In genomic region chr7:74013539-74014272, GRCh38 we compare ENCODE assay signal across 11 cellular contexts. TPM values are rescaled to one million over a fixed set of nuclear protein-coding genes. Genes with fewer than 3 reads are reported as not detected.
DNase-seq lines count a peak whose midpoint lies in the region; ATAC-seq, FAIRE-seq and TF ChIP-seq lines count a peak whose summit lies in the region.
"Had no signal": no experiment of that assay in that cellular context is flagged by ENCODE, and none has a peak within 500 bp of the region (broad histone marks: within the 10 kb centered on the region; RNA-seq: fewer than 3 reads in every experiment).

No MANE protein-coding gene starts in this region.

- H3K27ac Mint-ChIP-seq in neural progenitor cell: peak overlapping the region; percentile 85

- H3K9ac ChIP-seq in H1 (replicated peaks in 1 of 4; ENCODE audit: extremely low read depth in 1 of 4, low read depth in 3 of 4, low read length in 3 of 4) (no peak overlapping the region), neural progenitor cell (no peak overlapping the region)

- TF ChIP-seq EP300 in H1 (IDR thresholded peaks at IDR 0.05; ENCODE audit: borderline replicate concordance in 1 of 2, low read depth in 2 of 2, low read length in 2 of 2): no peak

- TF ChIP-seq CTCF in heart left ventricle (IDR thresholded peaks at IDR 0.05): no peak
- TF ChIP-seq CTCF in left ventricle myocardium inferior (IDR thresholded peaks at IDR 0.05; ENCODE audit: borderline replicate concordance): no peak
- TF ChIP-seq CTCF in H1 (IDR thresholded peaks at IDR 0.05; ENCODE audit: control extremely low read depth in 1 of 3, insufficient read depth in 1 of 3, low read depth in 1 of 3, low read length in 3 of 3): no peak
- no peak for TF ChIP-seq CTCF in neural progenitor cell (IDR thresholded peaks at IDR 0.05)

- H4K5ac ChIP-seq in H1 (ENCODE audit: insufficient read length, low read depth, low read length): no peak overlapping the region

- no peaks in the 10 kb centered on the region for H3K36me3 Mint-ChIP-seq in neural progenitor cell

- H3K9me3 Mint-ChIP-seq in neural progenitor cell: no peaks in the 10 kb centered on the region

- H3K27me3 Mint-ChIP-seq in neural progenitor cell (ENCODE audit: insufficient read depth, low read depth): peaks cover 12% of the 10 kb centered on the region

- POLR2A ChIA-PET in H1 (lab: Charles Lee; ENCODE audit: partially characterized antibody): interaction anchor here (0.5 to 0.7 kb wide), 2 partner anchors 12 to 77 kb away, joined by 3 read pairs; no protein-coding TSS in a partner anchor

- intact Hi-C loops in heart left ventricle (cut with DNase I) (no loop called here), left ventricle myocardium inferior (cut with micrococcal nuclease) (no loop called here)

- H3K9me3 ChIP-seq in heart left ventricle: no peaks in the 10 kb centered on the region
- no peaks in the 10 kb centered on the region for H3K9me3 ChIP-seq in left ventricle myocardium inferior (replicated peaks)
- no peaks in the 10 kb centered on the region for H3K9me3 ChIP-seq in H1 (ENCODE audit: insufficient read depth in 2 of 2, low read depth in 1 of 2, low read length in 1 of 2)
- no peaks in the 10 kb centered on the region for H3K9me3 ChIP-seq in neural progenitor cell (ENCODE audit: low read depth)
- H3K9me3 ChIP-seq: Caco-2 had no signal

- H2BK20ac ChIP-seq in H1 (ENCODE audit: low read length): no peak overlapping the region

- H3K18ac ChIP-seq in H1 (ENCODE audit: extremely low read depth, low read length): no peak overlapping the region

- H2BK120ac ChIP-seq in H1 (replicated peaks; ENCODE audit: low read depth, low read length): no peak overlapping the region

- H2AK5ac ChIP-seq in H1 (ENCODE audit: low read depth, low read length): no peak overlapping the region

- peak overlapping the region; percentile 20; the same call in 1 of the 2 replicates for H4K8ac ChIP-seq in H1 (ENCODE audit: extremely low read depth, insufficient read depth, low read length)

- no peak overlapping the region for H2BK5ac ChIP-seq in H1 (ENCODE audit: low read depth, low read length)

- H3F3A ChIP-seq in neural progenitor cell (ENCODE audit: low read depth): peaks cover under 1% of the 10 kb centered on the region

- no peak overlapping the region for H3K4me3 ChIP-seq in heart left ventricle
- H3K4me3 ChIP-seq in left ventricle myocardium inferior: no peak overlapping the region
- H3K4me3 ChIP-seq in H1 (ENCODE audit: extremely low read depth in 1 of 4, insufficient read depth in 2 of 4, low read depth in 3 of 4, low read length in 4 of 4): no peak overlapping the region
- H3K4me3 ChIP-seq in neural progenitor cell: no peak overlapping the region

- H3K27me3 ChIP-seq in heart left ventricle (no peaks in the 10 kb centered on the region), left ventricle myocardium inferior (ENCODE audit: low read depth) (peaks cover 3% of the 10 kb centered on the region), H1 (replicated peaks in 1 of 4; ENCODE audit: control insufficient read depth in 3 of 4, extremely low read depth in 1 of 4, insufficient read depth in 3 of 4, low read length in 3 of 4) (no peaks in the 10 kb centered on the region), neural progenitor cell (no peaks in the 10 kb centered on the region)

- H3K4ac ChIP-seq in H1 (replicated peaks; ENCODE audit: insufficient read length, low read depth, low read length): no peak overlapping the region

- TF ChIP-seq RAD21 in H1 (IDR thresholded peaks at IDR 0.05 in 1 of 2, conservative IDR thresholded peaks at IDR 0.05 in 1 of 2; ENCODE audit: low read depth in 2 of 2, low read length in 2 of 2): no peak

- H3K36me3 ChIP-seq in heart left ventricle (no peaks in the 10 kb centered on the region), left ventricle myocardium inferior (no peaks in the 10 kb centered on the region), H1 (ENCODE audit: control insufficient read depth in 2 of 4, insufficient read depth in 4 of 4, low read length in 3 of 4) (no peaks in the 10 kb centered on the region), neural progenitor cell (no peaks in the 10 kb centered on the region)

- no peak overlapping the region for H3K4me2 ChIP-seq in H1 (ENCODE audit: insufficient read depth in 1 of 2, low read depth in 2 of 2, low read length in 2 of 2)
- peak overlapping the region; percentile 22 for H3K4me2 ChIP-seq in neural progenitor cell

- H3K4me1 Mint-ChIP-seq in neural progenitor cell: peaks cover 16% of the 10 kb centered on the region

- no peaks in the 10 kb centered on the region for H3K79me1 ChIP-seq in H1 (ENCODE audit: low read depth, low read length)

- no peaks in the 10 kb centered on the region for H3K23me2 ChIP-seq in H1 (ENCODE audit: low read depth, low read length)

- no peak overlapping the region for H3K27ac ChIP-seq in heart left ventricle
- no peak overlapping the region for H3K27ac ChIP-seq in left ventricle myocardium inferior (replicated peaks)
- no peak overlapping the region for H3K27ac ChIP-seq in H1 (ENCODE audit: low read depth, low read length)
- H3K27ac ChIP-seq in neural progenitor cell: no peak overlapping the region

- no peak overlapping the region for H3K14ac ChIP-seq in H1 (ENCODE audit: insufficient read length)

- H2BK15ac ChIP-seq in H1 (ENCODE audit: low read length): no peak overlapping the region

- peaks cover 0 to under 1% of the 10 kb centered on the region in 2 experiments for H4K20me1 ChIP-seq in H1 (replicated peaks in 1 of 2; ENCODE audit: control insufficient read depth in 1 of 2, insufficient read depth in 2 of 2, low read length in 2 of 2)
- H4K20me1 ChIP-seq in neural progenitor cell (ENCODE audit: low read depth): no peaks in the 10 kb centered on the region

- ATAC-seq in heart left ventricle: peak; percentile 34 to 64 (median 50)
- no peak for ATAC-seq in HG03342 (IDR thresholded peaks at IDR 0.05; ENCODE audit: unreplicated experiment)

- WGBS in heart left ventricle, 4 donors: 81 to 85% (median 82%) methylated on average over 11 to 16 of the region's 16 CpGs
- WGBS in H1 (ENCODE audit: extremely low coverage in 1 of 2, insufficient coverage in 1 of 2, insufficient read length in 1 of 2, insufficient replicate concordance in 2 of 2, low coverage in 1 of 2, low lambda C conversion rate in 2 of 2, missing lambda C conversion rate in 1 of 2), 2 experiments: 86% methylated on average over 16 of the region's 16 CpGs; no CpG with 5 or more reads in 1 of the 2 experiments

- no peak overlapping the region for H4K91ac ChIP-seq in H1 (replicated peaks; ENCODE audit: insufficient read length, low read length)

- TF ChIP-seq POLR2A in heart left ventricle (IDR thresholded peaks at IDR 0.05) (no peak), H1 (IDR thresholded peaks at IDR 0.05; ENCODE audit: control extremely low read depth in 1 of 2, low read depth in 2 of 2, low read length in 2 of 2) (no peak)

- H2AFZ ChIP-seq in H1 (ENCODE audit: low read length) (no peak overlapping the region), neural progenitor cell (replicated peaks) (no peak overlapping the region)

- H3K23ac ChIP-seq in H1 (ENCODE audit: insufficient read length): no peak overlapping the region

- peaks cover 0 to 13% (median 3%) of the 10 kb centered on the region in 12 donors for H3K4me1 ChIP-seq in heart left ventricle
- H3K4me1 ChIP-seq in left ventricle myocardium inferior: peaks cover 13% of the 10 kb centered on the region
- no peaks in the 10 kb centered on the region for H3K4me1 ChIP-seq in H1 (replicated peaks in 1 of 4; ENCODE audit: control insufficient read depth in 3 of 4, insufficient read depth in 4 of 4, low read length in 3 of 4)
- peaks cover 12% of the 10 kb centered on the region for H3K4me1 ChIP-seq in neural progenitor cell
- H3K4me1 ChIP-seq: Caco-2 had no signal

- no peak overlapping the region for H2BK12ac ChIP-seq in H1 (ENCODE audit: low read depth, low read length)

- peak in 2 of 5 donors; percentile 19 to 65 for DNase-seq in heart left ventricle
- DNase-seq in left ventricle myocardium inferior: no peak
- no peak for DNase-seq in H1 (ENCODE audit: low read depth in 1 of 2, low spot score in 2 of 2)
- DNase-seq in neural progenitor cell (ENCODE audit: low spot score): no peak
- DNase-seq in stimulated activated CD4-positive, alpha-beta T cell treated with anti-CD3 and anti-CD28 coated beads, Interleukin-4, amount 100 ng/mL, for 1 hour: no peak
- DNase-seq in LoVo (ENCODE audit: low spot score): no peak
- DNase-seq in COLO668 (lab: John Stamatoyannopoulos, UW; ENCODE audit: unreplicated experiment): no peak
- DNase-seq: activated CD8-positive, alpha-beta memory T cell treated with anti-CD3 and anti-CD28 coated beads for 24 hours; activated effector memory CD4-positive, alpha-beta T cell treated with anti-CD3 and anti-CD28 coated beads, Interleukin-2, amount 50 U/mL, for 16 hours; Caco-2 had no signal

- peak overlapping the region; percentile 6 for H3K56ac ChIP-seq in H1 (replicated peaks; ENCODE audit: insufficient read length, low read depth, low read length)

- H3K79me2 ChIP-seq in H1 (ENCODE audit: control insufficient read depth in 1 of 2, insufficient read depth in 2 of 2, low read length in 2 of 2): no peaks in the 10 kb centered on the region
- no peaks in the 10 kb centered on the region for H3K79me2 ChIP-seq in neural progenitor cell (ENCODE audit: low read depth)

- no peak overlapping the region for H3K4me3 Mint-ChIP-seq in neural progenitor cell

- CTCF ChIA-PET in H1 (lab: Charles Lee; ENCODE audit: partially characterized antibody): interaction anchor here (1.0 to 14.4 kb wide), 3 partner anchors 12 to 159 kb away, joined by 3 to 145 read pairs (median 3); partner anchors contain the start of gene ELN

- no peak for FAIRE-seq in H1 (lab: Jason Lieb, UNC)

TF ChIP-seq in H1, 55 proteins besides CTCF, POLR2A, EP300 and RAD21 (continues in another document):
- TF ChIP-seq MAFK (IDR thresholded peaks at IDR 0.05; ENCODE audit: low read depth, low read length) (no peak), NANOG (IDR thresholded peaks at IDR 0.05; ENCODE audit: insufficient read depth, low read depth, low read length, poor library complexity, severe bottlenecking) (no peak), GTF2F1 (IDR thresholded peaks at IDR 0.05; ENCODE audit: borderline replicate concordance, low read depth, low read length) (no peak), GABPA (IDR thresholded peaks at IDR 0.05; ENCODE audit: borderline replicate concordance, insufficient read depth, low read length) (no peak)

RNA-seq across cellular contexts. Expression of gene ELN, which starts 14.3 kb away (rescaled TPM):
- total RNA-seq in heart left ventricle (10 to 100 TPM; 17.4 to 81.1 (median 42.8) TPM), left ventricle myocardium inferior (51.6 TPM), neural progenitor cell (ENCODE audit: low replicate concordance) (0.47 and 1.1 TPM in 2 replicates)
- polyA plus RNA-seq in heart left ventricle (10 to 100 TPM; 37.9 to 68.1 TPM), H1 (2011; rRNA removed) (5.1 and 5.4 TPM in 2 replicates)
- total RNA-seq in H1 (2021; fragmentation: NEBNext Ultra II Directional; extraction: Animal tissue kit (Norgen Biotek cat#: 25700)): 5.6 and 5.9 TPM in 2 replicates
- polyA plus RNA-seq in H1 (2011; cell fraction: cytosol; rRNA removed): 3.2 TPM
- 7.8 TPM for polyA plus RNA-seq in H1 (2011; cell fraction: nucleus; rRNA removed)
- polyA plus RNA-seq in H1 (2012, experiment 1 of 2): 2.2 to 4.9 TPM (median 4.4 TPM) in 4 replicates
- polyA plus RNA-seq in H1 (2012, experiment 2 of 2): 3.7 TPM
- 4.6 TPM for polyA plus RNA-seq in H1 (2013, experiment 1 of 2)
- 5.6 TPM for polyA plus RNA-seq in H1 (2013, experiment 2 of 2)
- 1.2 TPM in 2 replicates for polyA minus RNA-seq in H1 (2011; rRNA and poly(A)+ RNA removed)
- polyA minus RNA-seq in H1 (2011; cell fraction: cytosol; rRNA and poly(A)+ RNA removed): 1.4 TPM
- 1.5 TPM for polyA minus RNA-seq in H1 (2011; cell fraction: nucleus; rRNA and poly(A)+ RNA removed)
- total RNA-seq: Caco-2 had no signal
